In the genomic region with DNA sequence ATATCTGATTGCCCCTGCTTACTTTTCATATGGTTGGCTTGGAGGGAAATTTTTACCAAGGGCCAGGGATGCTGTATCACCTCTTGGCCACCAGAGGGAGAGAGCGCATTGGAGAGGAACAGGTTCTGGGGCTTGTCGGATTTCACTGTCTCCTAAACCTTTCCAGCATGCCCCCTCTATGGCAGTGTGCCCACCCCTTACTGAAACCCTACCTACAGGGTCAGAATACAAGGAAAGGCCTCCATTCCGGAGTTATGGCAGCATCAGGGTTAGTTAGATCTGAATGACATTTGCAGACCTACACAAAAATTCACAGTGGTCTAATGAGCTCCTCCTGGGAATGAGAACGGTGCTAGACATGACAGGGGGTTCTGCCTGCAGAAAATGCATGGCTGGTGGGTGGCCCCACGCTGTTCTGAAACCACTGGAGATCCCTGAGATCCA, we compare ENCODE assay signal across 8 cellular contexts. TPM values are rescaled to one million over a fixed set of nuclear protein-coding genes. Genes with fewer than 3 reads are reported as not detected.
DNase-seq lines count a peak whose midpoint lies in the region; ATAC-seq and TF ChIP-seq lines count a peak whose summit lies in the region.

No MANE protein-coding gene starts in this region.

- TF ChIP-seq POLR2A in NB4 (IDR thresholded peaks at IDR 0.05; ENCODE audit: extremely low read depth, insufficient read length) = no peak

- H3K4me3 ChIP-seq in NB4 (ENCODE audit: low read depth, low read length) (no peak overlapping the region), lung (no peak overlapping the region)

- no peak overlapping the region for H3K4me3 Mint-ChIP-seq in T-helper 2 cell treated with Interferon-gamma antibody and Interleukin-4, amounts not matched to agents 5 μg/mL and 100 μg/mL, for 36 hours

- no peaks in the 10 kb centered on the region for H3K27me3 ChIP-seq in lung (ENCODE audit: control insufficient read depth, insufficient read depth)

- peaks cover 0 to 2% of the 10 kb centered on the region in 2 donors for H3K9me3 ChIP-seq in lung (ENCODE audit: control insufficient read depth in 2 of 2, insufficient read depth in 1 of 2, low read length in 1 of 2)

- WGBS in lung, 2 donors = 12 to 14% methylated on average over 5 of the region's 5 CpGs

- H3K36me3 ChIP-seq in lung (ENCODE audit: control insufficient read depth in 2 of 2, insufficient read depth in 2 of 2, low read length in 2 of 2) = no peaks in the 10 kb centered on the region

- no peaks in the 10 kb centered on the region for H3K4me1 Mint-ChIP-seq in T-helper 2 cell treated with Interferon-gamma antibody and Interleukin-4, amounts not matched to agents 5 μg/mL and 100 μg/mL, for 36 hours (ENCODE audit: low read depth)

- no peak overlapping the region for H3K27ac Mint-ChIP-seq in T-helper 2 cell treated with Interferon-gamma antibody and Interleukin-4, amounts not matched to agents 5 μg/mL and 100 μg/mL, for 36 hours

- no peak overlapping the region for H3K27ac ChIP-seq in lung (ENCODE audit: low read depth in 1 of 2, low read length in 1 of 2)

- ATAC-seq in GM21786 (IDR thresholded peaks at IDR 0.05; ENCODE audit: unreplicated experiment) (peak; percentile 75), lung (ENCODE audit: insufficient read depth, low FRiP score) (no peak)

- DNase-seq in DMS53 (lab: John Stamatoyannopoulos, UW) = peak; percentile 82
- DNase-seq in NB4 (ENCODE audit: low read depth) = peak; percentile 57
- peak; percentile 12 for DNase-seq in T-helper 2 cell treated with Interferon-gamma antibody and Interleukin-4, amounts not matched to agents 5 μg/mL and 100 μg/mL, for 36 hours (ENCODE audit: low spot score)
- DNase-seq in central memory CD4-positive, alpha-beta T cell = peak; percentile 18
- DNase-seq in lung (ENCODE audit: low spot score) = no peak
- peak; percentile 2 to 6 for DNase-seq in stimulated activated CD8-positive, alpha-beta memory T cell treated with anti-CD3 and anti-CD28 coated beads, Interleukin-7, amount 100 ng/mL, for 1 hour (ENCODE audit: low read depth in 2 of 2)
- DNase-seq in cortex of kidney (lab: John Stamatoyannopoulos, UW) = no peak

- peaks cover 0 to 5% of the 10 kb centered on the region in 2 donors for H3K4me1 ChIP-seq in lung (ENCODE audit: control insufficient read depth in 2 of 2, insufficient read depth in 2 of 2, low read length in 2 of 2)

- no peaks in the 10 kb centered on the region for H3K9me3 Mint-ChIP-seq in T-helper 2 cell treated with Interferon-gamma antibody and Interleukin-4, amounts not matched to agents 5 μg/mL and 100 μg/mL, for 36 hours

- peaks cover 9% of the 10 kb centered on the region for H3K27me3 Mint-ChIP-seq in T-helper 2 cell treated with Interferon-gamma antibody and Interleukin-4, amounts not matched to agents 5 μg/mL and 100 μg/mL, for 36 hours (ENCODE audit: low read depth)

- TF ChIP-seq CTCF in NB4 (IDR thresholded peaks at IDR 0.05; ENCODE audit: low read depth, low read length) (peak; percentile 99), lung (IDR thresholded peaks at IDR 0.05; ENCODE audit: control extremely low read depth, extremely low read depth) (peak; percentile 62)

- H3K36me3 Mint-ChIP-seq in T-helper 2 cell treated with Interferon-gamma antibody and Interleukin-4, amounts not matched to agents 5 μg/mL and 100 μg/mL, for 36 hours (ENCODE audit: low read depth) = no peaks in the 10 kb centered on the region

RNA-seq across cellular contexts. Expression of gene SLC14A2, which starts 5.8 kb away (rescaled TPM):
- under 1 TPM; 0.11 to 0.28 TPM for total RNA-seq in lung
- under 1 TPM in 1 of 2 donors, not detected in 1; 0.08 TPM for polyA plus RNA-seq in lung

Comparison
In these comparisons a context has a peak if more than half of its experiments do, and no peak if none do; other contexts are left out.
1. DNase-seq: peak in DMS53 (single experiment), NB4 (single experiment), T-helper 2 cell treated with Interferon-gamma antibody and Interleukin-4, amounts not matched to agents 5 μg/mL and 100 μg/mL, for 36 hours (single experiment), central memory CD4-positive, alpha-beta T cell (single experiment) and stimulated activated CD8-positive, alpha-beta memory T cell treated with anti-CD3 and anti-CD28 coated beads, Interleukin-7, amount 100 ng/mL, for 1 hour (2 of 2); none in lung (single experiment) and cortex of kidney (single experiment).